Comparison of ENCODE assay signal across 9 cellular contexts in genomic region chr4:106306561-106306960, GRCh38.
"Had no signal": no experiment of that assay in that cellular context is flagged by ENCODE, and none has a peak within 500 bp of the region (broad histone marks: within the 10 kb centered on the region; RNA-seq: fewer than 3 reads in every experiment).

No MANE protein-coding gene starts in this region.

- H3K9me3 ChIP-seq: HAP-1 had no signal

- FAIRE-seq: HTR-8/SVneo, K562 had no signal

- H3K4me3 ChIP-seq: GM23248, HAP-1, K562 had no signal

- DNase-seq: GM23248, GOT3, H7, IMR-90, KG1 had no signal

- H3K36me3 ChIP-seq: HAP-1 had no signal

- ATAC-seq: HCT116, K562 had no signal
